In genomic region chr2:188983427-188984101, GRCh38 we compare ENCODE assay signal across 9 cellular contexts. TPM values are rescaled to one million over a fixed set of nuclear protein-coding genes. Genes with fewer than 3 reads are reported as not detected.
DNase-seq lines count a peak whose midpoint lies in the region; ATAC-seq and TF ChIP-seq lines count a peak whose summit lies in the region.
"Had no signal": no experiment of that assay in that cellular context is flagged by ENCODE, and none has a peak within 500 bp of the region (broad histone marks: within the 10 kb centered on the region; RNA-seq: fewer than 3 reads in every experiment).

No MANE protein-coding gene starts in this region.

- no TSS peak for BruUV-seq in Panc1 (replicated peaks; lab: Mats Ljungman, UMichigan)

- H3K4me1 ChIP-seq in Panc1 (ENCODE audit: control insufficient read depth, insufficient read depth, low read length): peaks cover 12% of the 10 kb centered on the region; the same call in 1 of the 2 replicates

- H3K36me3 ChIP-seq in Panc1 (ENCODE audit: control insufficient read depth, insufficient read depth, low read length): no peaks in the 10 kb centered on the region; the same call in 1 of the 2 replicates

- no peaks in the 10 kb centered on the region for H3K27me3 ChIP-seq in Panc1 (ENCODE audit: control insufficient read depth, insufficient read depth, low read length)

- DNase-seq in Panc1 (ENCODE audit: low read depth, low spot score) (no peak), fibroblast of mammary gland (ENCODE audit: low read depth) (peak; percentile 87), sciatic nerve (ENCODE audit: low spot score) (no peak), hypothalamus (lab: John Stamatoyannopoulos, UW) (no peak), Ammon's horn (ENCODE audit: low spot score) (no peak)
- DNase-seq: activated naive CD4-positive, alpha-beta T cell had no signal

- ATAC-seq in Panc1 (no peak), sciatic nerve (peak; percentile 58), HG03159 (IDR thresholded peaks at IDR 0.05; ENCODE audit: unreplicated experiment) (no peak), GM21619 (IDR thresholded peaks at IDR 0.05; ENCODE audit: unreplicated experiment) (no peak)

- H3K4me3 ChIP-seq in GM12875 (ENCODE audit: low read depth, low read length) (no peak overlapping the region), Panc1 (ENCODE audit: low read depth in 2 of 2, low read length in 2 of 2) (no peak overlapping the region), fibroblast of mammary gland (ENCODE audit: control insufficient read depth, low read depth, low read length) (no peak overlapping the region)

- intact Hi-C loops in Panc1 (cut with micrococcal nuclease; ENCODE audit: unreplicated experiment): loop anchor here (2.0 to 10.0 kb wide), 3 partner anchors 319 to 459 kb away; no protein-coding TSS in a partner anchor
- intact Hi-C loops in sciatic nerve (cut with DNase I): no loop called here

- in situ Hi-C loops in Panc1 (cut with HindIII; ENCODE audit: low pct_unique_long_range_greater_than_20kb, low sequenced_read_pairs): no loop called here

- H3K27ac ChIP-seq in Panc1 (ENCODE audit: low read length): no peak overlapping the region

- TF ChIP-seq CTCF in GM12875 (IDR thresholded peaks at IDR 0.05; ENCODE audit: borderline replicate concordance, insufficient read depth, low read depth, low read length) (peak; percentile 35; the same call in 1 of the 2 replicates), Panc1 (IDR thresholded peaks at IDR 0.05) (peak; percentile 41; the same call in 1 of the 2 replicates), fibroblast of mammary gland (conservative IDR thresholded peaks at IDR 0.05; ENCODE audit: control insufficient read depth, insufficient read depth, low read depth, low read length) (peak; percentile 66)

- POLR2A ChIA-PET in Panc1 (lab: Charles Lee): interaction anchor here (0.6 kb wide), 1 partner anchor 458 kb away, joined by 4 read pairs; no protein-coding TSS in a partner anchor

- CTCF ChIA-PET in Panc1 (lab: Charles Lee): no interaction called here

- H3K9me3 ChIP-seq in Panc1 (ENCODE audit: control insufficient read depth, insufficient read depth, low read depth, low read length): no peaks in the 10 kb centered on the region

RNA-seq across cellular contexts. Expression of gene COL3A1, which starts 9.4 kb away (rescaled TPM):
- total RNA-seq in Panc1 (2021; ENCODE audit: unreplicated experiment): 6.9 TPM
- 5.7 TPM for polyA plus RNA-seq in Panc1 (2012; ENCODE audit: insufficient read length)
- total RNA-seq in sciatic nerve: 191 TPM

Comparison
In these comparisons a context has a peak if more than half of its experiments do, and no peak if none do; other contexts are left out.
1. RNA of gene COL3A1, which starts 9.4 kb away (total RNA-seq): 191 TPM in sciatic nerve (single experiment); 6.9 TPM in Panc1 (single experiment); every median in the first group is over 10 times any median in the second.
2. Peak in every context shown above with its lines, with median percentiles within 50 percentile points of each other: CTCF ChIP-seq.